In genomic region chr11:76105637-76106036, GRCh38 we compare ENCODE assay signal across 34 cellular contexts.
"Had no signal": no experiment of that assay in that cellular context is flagged by ENCODE, and none has a peak within 500 bp of the region (broad histone marks: within the 10 kb centered on the region; RNA-seq: fewer than 3 reads in every experiment).

No MANE protein-coding gene starts in this region.

- H3K27ac ChIP-seq: adrenal gland, ascending aorta, body of pancreas, brain microvascular endothelial cell, breast epithelium, cardiac muscle cell had no signal

- H3K36me3 ChIP-seq: adrenal gland, ascending aorta, brain microvascular endothelial cell, breast epithelium, cardiac muscle cell had no signal

- H3K27me3 ChIP-seq: adrenal gland, ascending aorta, body of pancreas, brain microvascular endothelial cell, breast epithelium, cardiac muscle cell had no signal

- H3K9me3 ChIP-seq: adrenal gland, ascending aorta, body of pancreas, breast epithelium had no signal

- H3K4me3 ChIP-seq: adrenal gland, ascending aorta, body of pancreas, breast epithelium, cardiac muscle cell had no signal

- H3K4me1 ChIP-seq: ascending aorta, breast epithelium had no signal

- DNase-seq: activated effector memory CD4-positive, alpha-beta T cell treated with anti-CD3 and anti-CD28 coated beads, Interleukin-2, amount 50 U/mL, for 16 hours; activated effector memory CD4-positive, alpha-beta T cell treated with Interleukin-2 at 50 U/mL for 16 hours; activated gamma-delta T cell; activated gamma-delta T cell treated with Interleukin-2 at 50 U/mL for 16 hours; activated naive CD4-positive, alpha-beta T cell; activated naive CD4-positive, alpha-beta T cell treated with anti-CD3 and anti-CD28 coated beads for 36 hours; activated naive CD4-positive, alpha-beta T cell treated with anti-CD3 and anti-CD28 coated beads, Interleukin-2, amount 10 ng/mL, durations not matched to agents 7 days and 5 days; activated naive CD4-positive, alpha-beta T cell treated with anti-CD3 and anti-CD28 coated beads, Interleukin-2, amount 50 U/mL, for 16 hours; activated naive CD4-positive, alpha-beta T cell treated with Interleukin-2 at 50 U/mL for 16 hours; activated naive CD8-positive, alpha-beta T cell treated with anti-CD3 and anti-CD28 coated beads for 36 hours; activated naive CD8-positive, alpha-beta T cell treated with anti-CD3 and anti-CD28 coated beads, Interleukin-2, amount 10 ng/mL, durations not matched to agents 7 days and 5 days; activated naive CD8-positive, alpha-beta T cell treated with anti-CD3 and anti-CD28 coated beads, Interleukin-2, amount 50 U/mL, for 24 hours; activated T-cell treated with anti-CD3 and anti-CD28 coated beads, Interleukin-2, amount 50 U/mL, for 1 hour; activated T-cell treated with anti-CD3 and anti-CD28 coated beads, Interleukin-2, amount 50 U/mL, for 24 hours; activated T-cell treated with anti-CD3 and anti-CD28 coated beads, Interleukin-2, amount 50 U/mL, for 4 hours; activated T-cell treated with anti-CD3 and anti-CD28 coated beads, Interleukin-2, amount 50 U/mL, for 48 hours; activated T-cell treated with anti-CD3 and anti-CD28 coated beads, Interleukin-2, amount 50 U/mL, for 72 hours; adrenal gland; amniotic stem cell; amygdala; anterior cingulate cortex; aorta; body of pancreas; brain microvascular endothelial cell; caudate nucleus; central memory CD4-positive, alpha-beta T cell; cerebellar nuclear complex had no signal

- FAIRE-seq: astrocyte, bronchial epithelial cell had no signal

- ATAC-seq: activated naive CD4-positive, alpha-beta T cell treated with anti-CD3 and anti-CD28 coated beads, Interleukin-2, amount 50 U/mL, for 72 hours; activated naive CD8-positive, alpha-beta T cell treated with anti-CD3 and anti-CD28 coated beads, Interleukin-2, amount 50 U/mL, for 24 hours; activated T-cell treated with anti-CD3 and anti-CD28 coated beads, Interleukin-2, amount 50 U/mL, for 4 hours; activated T-cell treated with anti-CD3 and anti-CD28 coated beads, Interleukin-2, amount 50 U/mL, for 72 hours; activated T-helper 17 cell treated with anti-CD3 and anti-CD28 coated beads, Interleukin-2, amount 50 U/mL, for 72 hours; body of pancreas had no signal
